In the genomic region with DNA sequence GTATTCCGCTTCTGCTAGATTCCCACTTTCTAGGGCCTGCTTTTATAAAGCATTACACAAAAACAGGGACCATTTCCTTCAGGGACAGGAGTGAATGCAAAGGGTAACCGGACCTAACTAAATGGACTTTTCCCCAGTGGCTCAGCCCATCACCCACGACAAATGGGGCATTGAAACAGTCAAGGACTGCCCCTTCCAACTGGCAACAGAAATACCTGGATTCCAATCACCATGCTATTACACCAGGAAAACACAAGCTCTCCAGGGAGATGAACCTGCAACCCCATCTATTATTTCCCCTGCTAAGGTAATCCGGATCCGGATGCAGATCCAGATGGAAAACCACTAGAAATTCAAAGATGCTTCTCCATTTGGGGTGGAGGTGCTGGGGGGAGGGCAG, we compare ENCODE assay signal across 8 cellular contexts. TPM values are rescaled to one million over a fixed set of nuclear protein-coding genes. Genes with fewer than 3 reads are reported as not detected.
DNase-seq lines count a peak whose midpoint lies in the region; ATAC-seq and TF ChIP-seq lines count a peak whose summit lies in the region.

No MANE protein-coding gene starts in this region.

- no peaks in the 10 kb centered on the region for H3K9me3 Mint-ChIP-seq in activated naive CD8-positive, alpha-beta T cell treated with anti-CD3 and anti-CD28 coated beads, Interleukin-2, amount 10 ng/mL, durations not matched to agents 7 days and 5 days

- H3K4me3 ChIP-seq in heart right ventricle (peak overlapping the region; percentile 68 to 97 (median 86)), urinary bladder (ENCODE audit: low read depth, low read length) (peak overlapping the region; percentile 44)

- peaks cover 0 to 30% (median 0%) of the 10 kb centered on the region in 9 donors for H3K36me3 ChIP-seq in heart right ventricle
- H3K36me3 ChIP-seq in urinary bladder (ENCODE audit: insufficient read depth): no peaks in the 10 kb centered on the region

- H3K36me3 Mint-ChIP-seq in activated naive CD8-positive, alpha-beta T cell treated with anti-CD3 and anti-CD28 coated beads, Interleukin-2, amount 10 ng/mL, durations not matched to agents 7 days and 5 days: peaks cover 16% of the 10 kb centered on the region

- peak overlapping the region; percentile 94 for H3K27ac Mint-ChIP-seq in activated naive CD8-positive, alpha-beta T cell treated with anti-CD3 and anti-CD28 coated beads, Interleukin-2, amount 10 ng/mL, durations not matched to agents 7 days and 5 days

- WGBS in heart right ventricle, 2 donors: 21 to 22% methylated on average over 5 of the region's 5 CpGs
- WGBS in urinary bladder: 29% methylated on average over 5 of the region's 5 CpGs

- intact Hi-C loops in heart right ventricle (cut with DNase I): loop anchor here in 8 of 10 donors (2.0 to 10.0 kb wide), 8 partner anchors 80 to 437 kb away; a partner anchor contains a TSS
- intact Hi-C loops in left cardiac atrium (cut with DNase I): loop anchor here (5.0 to 10.0 kb wide), 2 partner anchors 187 to 255 kb away; a partner anchor contains a TSS

- H3K4me1 ChIP-seq in heart right ventricle: peaks cover 2 to 56% (median 30%) of the 10 kb centered on the region in 9 donors
- peaks cover 1% of the 10 kb centered on the region for H3K4me1 ChIP-seq in urinary bladder (ENCODE audit: insufficient read depth)

- DNase-seq in heart right ventricle (no peak), left cardiac atrium (no peak), left lobe of liver (ENCODE audit: low spot score) (peak; percentile 74), NCI-H187 (lab: John Stamatoyannopoulos, UW) (no peak)
- no peak for DNase-seq in activated naive CD8-positive, alpha-beta T cell treated with anti-CD3 and anti-CD28 coated beads, Interleukin-2, amount 10 ng/mL, durations not matched to agents 7 days and 5 days

- POLR2A ChIA-PET in activated naive CD8-positive, alpha-beta T cell treated with anti-CD3 and anti-CD28 coated beads, Interleukin-2, amount 10 ng/mL, durations not matched to agents 7 days and 5 days (lab: Charles Lee): interaction anchor here (0.7 to 4.1 kb wide), 25 partner anchors 9 to 392 kb away, joined by 3 to 91 read pairs (median 10); a partner anchor contains a TSS

- no peak for TF ChIP-seq CTCF in heart right ventricle (IDR thresholded peaks at IDR 0.05)

- peak overlapping the region; percentile 100 for H3K4me3 Mint-ChIP-seq in activated naive CD8-positive, alpha-beta T cell treated with anti-CD3 and anti-CD28 coated beads, Interleukin-2, amount 10 ng/mL, durations not matched to agents 7 days and 5 days

- H3K27ac ChIP-seq in heart right ventricle: peak overlapping the region in 8 of 10 donors; percentile 71 to 96 (median 92)
- no peak overlapping the region for H3K27ac ChIP-seq in urinary bladder (ENCODE audit: low read depth)

- H3K27me3 ChIP-seq in heart right ventricle: no peaks in the 10 kb centered on the region

- H3K4me1 Mint-ChIP-seq in activated naive CD8-positive, alpha-beta T cell treated with anti-CD3 and anti-CD28 coated beads, Interleukin-2, amount 10 ng/mL, durations not matched to agents 7 days and 5 days: peaks cover 54% of the 10 kb centered on the region

- no peaks in the 10 kb centered on the region for H3K9me3 ChIP-seq in heart right ventricle

- no peaks in the 10 kb centered on the region for H3K27me3 Mint-ChIP-seq in activated naive CD8-positive, alpha-beta T cell treated with anti-CD3 and anti-CD28 coated beads, Interleukin-2, amount 10 ng/mL, durations not matched to agents 7 days and 5 days

- ATAC-seq in heart right ventricle (no peak), left cardiac atrium (no peak), left lobe of liver (peak; percentile 34), GM19467 (IDR thresholded peaks at IDR 0.05; ENCODE audit: unreplicated experiment) (no peak), HG02885 (IDR thresholded peaks at IDR 0.05; ENCODE audit: poor library complexity, unreplicated experiment) (no peak)
- ATAC-seq in activated naive CD8-positive, alpha-beta T cell treated with anti-CD3 and anti-CD28 coated beads, Interleukin-2, amount 10 ng/mL, durations not matched to agents 7 days and 5 days (ENCODE audit: low read depth): no peak

RNA-seq across cellular contexts. Expression of a gene that starts 1.0 kb away (rescaled TPM):
- 10 to 100 TPM; 19.7 to 33.6 (median 27.1) TPM for total RNA-seq in heart right ventricle
- polyA plus RNA-seq in heart right ventricle: 10 to 100 TPM in 1 of 2 donors, 1 to 10 TPM in 1; 4.1 to 11.3 TPM
- total RNA-seq in left cardiac atrium: 10 to 100 TPM; 23.4 to 27.9 TPM
- 100 to 1,000 TPM; 121 to 131 TPM for total RNA-seq in activated naive CD8-positive, alpha-beta T cell treated with anti-CD3 and anti-CD28 coated beads, Interleukin-2, amount 10 ng/mL, durations not matched to agents 7 days and 5 days
- total RNA-seq in left lobe of liver: 22.2 TPM
- total RNA-seq in urinary bladder: 88.8 TPM
- polyA plus RNA-seq in urinary bladder: 6.2 TPM

RNA-seq across cellular contexts. Expression of a gene that starts 1.3 kb away (rescaled TPM):
- 10 to 100 TPM in 8 of 10 donors, 1 to 10 TPM in 2; 9.5 to 12.1 (median 10.8) TPM for total RNA-seq in heart right ventricle
- 10 to 100 TPM; 12.1 to 20.9 TPM for polyA plus RNA-seq in heart right ventricle
- total RNA-seq in left cardiac atrium: 10 to 100 TPM in 1 of 2 donors, 1 to 10 TPM in 1; 8.1 to 10.9 TPM
- total RNA-seq in activated naive CD8-positive, alpha-beta T cell treated with anti-CD3 and anti-CD28 coated beads, Interleukin-2, amount 10 ng/mL, durations not matched to agents 7 days and 5 days: 10 to 100 TPM; 41.2 to 42.1 TPM
- 7.4 TPM for total RNA-seq in left lobe of liver
- 16.4 TPM for total RNA-seq in urinary bladder
- 11.8 TPM for polyA plus RNA-seq in urinary bladder

RNA-seq across cellular contexts. Expression of a gene that starts 39.7 kb away (rescaled TPM):
- total RNA-seq in heart right ventricle: 10 to 100 TPM; 55.6 to 80.5 (median 63.4) TPM
- polyA plus RNA-seq in heart right ventricle: 100 to 1,000 TPM in 1 of 2 donors, 10 to 100 TPM in 1; 83.1 to 188 TPM
- total RNA-seq in left cardiac atrium: 10 to 100 TPM; 96.6 to 97.7 TPM
- 10 to 100 TPM; 31.7 to 32.3 TPM for total RNA-seq in activated naive CD8-positive, alpha-beta T cell treated with anti-CD3 and anti-CD28 coated beads, Interleukin-2, amount 10 ng/mL, durations not matched to agents 7 days and 5 days
- total RNA-seq in left lobe of liver: 31.3 TPM
- total RNA-seq in urinary bladder: 120 TPM
- 97.3 TPM for polyA plus RNA-seq in urinary bladder
